Comparison of ENCODE assay signal across 32 cellular contexts in genomic region chr20:23094213-23094896, GRCh38. TPM values are rescaled to one million over a fixed set of nuclear protein-coding genes. Genes with fewer than 3 reads are reported as not detected.
A peak's percentile ranks its signal among the peaks of the same experiment; 100 is the strongest.
DNase-seq lines count a peak whose midpoint lies in the region; FAIRE-seq and TF ChIP-seq lines count a peak whose summit lies in the region.
"Had no signal": no experiment of that assay in that cellular context is flagged by ENCODE, and none has a peak within 500 bp of the region (broad histone marks: within the 10 kb centered on the region; RNA-seq: fewer than 3 reads in every experiment).

No MANE protein-coding gene starts in this region.

- intact Hi-C loops in kidney (cut with DNase I): no loop called here

- POLR2A ChIA-PET in GM10248 (lab: Yijun Ruan, JAX): no interaction called here

- TF ChIP-seq CTCF in bronchial epithelial cell (IDR thresholded peaks at IDR 0.05; ENCODE audit: insufficient read depth, low read length, severe bottlenecking) (no peak), kidney (IDR thresholded peaks at IDR 0.05; ENCODE audit: borderline replicate concordance, extremely low read depth, insufficient read depth) (no peak), suprapubic skin (IDR thresholded peaks at IDR 0.05) (no peak), GM10248 (IDR thresholded peaks at IDR 0.05; ENCODE audit: control extremely low read depth, extremely low read depth, low read depth, missing control alignments) (no peak)

- no peak overlapping the region for H3K9ac ChIP-seq in kidney (ENCODE audit: low read length in 2 of 2)
- H3K9ac ChIP-seq: neural progenitor cell had no signal

- H3K27ac Mint-ChIP-seq in activated T-cell treated with anti-CD3 and anti-CD28 coated beads, Interleukin-2, amount 50 U/mL, for 24 hours: no peak overlapping the region
- H3K27ac Mint-ChIP-seq: activated CD4-positive, alpha-beta T cell treated with anti-CD3 and anti-CD28 coated beads, Interleukin-2, amount 10 ng/mL, durations not matched to agents 7 days and 5 days; activated naive CD4-positive, alpha-beta T cell treated with anti-CD3 and anti-CD28 coated beads, Interleukin-2, amount 10 ng/mL, durations not matched to agents 7 days and 5 days; neural progenitor cell; type B pancreatic cell had no signal

- H3K4me1 Mint-ChIP-seq in activated T-cell treated with anti-CD3 and anti-CD28 coated beads, Interleukin-2, amount 50 U/mL, for 24 hours (ENCODE audit: low read depth): no peaks in the 10 kb centered on the region
- H3K4me1 Mint-ChIP-seq: activated CD4-positive, alpha-beta T cell treated with anti-CD3 and anti-CD28 coated beads, Interleukin-2, amount 10 ng/mL, durations not matched to agents 7 days and 5 days; activated naive CD4-positive, alpha-beta T cell treated with anti-CD3 and anti-CD28 coated beads, Interleukin-2, amount 10 ng/mL, durations not matched to agents 7 days and 5 days had no signal

- no peak overlapping the region for H3K4me3 Mint-ChIP-seq in activated T-cell treated with anti-CD3 and anti-CD28 coated beads, Interleukin-2, amount 50 U/mL, for 24 hours
- H3K4me3 Mint-ChIP-seq: activated CD4-positive, alpha-beta T cell treated with anti-CD3 and anti-CD28 coated beads, Interleukin-2, amount 10 ng/mL, durations not matched to agents 7 days and 5 days; activated naive CD4-positive, alpha-beta T cell treated with anti-CD3 and anti-CD28 coated beads, Interleukin-2, amount 10 ng/mL, durations not matched to agents 7 days and 5 days; neural progenitor cell; type B pancreatic cell had no signal

- H3K27me3 ChIP-seq in bronchial epithelial cell (ENCODE audit: control insufficient read depth, insufficient read depth, low read length) (no peaks in the 10 kb centered on the region), suprapubic skin (no peaks in the 10 kb centered on the region)
- H3K27me3 ChIP-seq: adrenal gland, body of pancreas, neural progenitor cell, SJCRH30 had no signal

- DNase-seq in activated T-cell treated with anti-CD3 and anti-CD28 coated beads, Interleukin-2, amount 50 U/mL, for 24 hours: peak; percentile 2
- DNase-seq in activated T-cell treated with anti-CD3 and anti-CD28 coated beads for 4 hours (no peak), bronchial epithelial cell (ENCODE audit: low read depth) (peak; percentile 29), kidney (peak; percentile 38), suprapubic skin (ENCODE audit: low spot score in 2 of 2) (no peak), NCI-H2029 treated with DMSO at 0.1 percent for 48 hours (lab: John Stamatoyannopoulos, UW) (no peak), GM10248 (ENCODE audit: extremely low spot score) (no peak), amniotic stem cell (lab: John Stamatoyannopoulos, UW) (no peak)
- DNase-seq: activated CD4-positive, alpha-beta T cell treated with anti-CD3 and anti-CD28 coated beads, Interleukin-2, amount 10 ng/mL, durations not matched to agents 7 days and 5 days; activated naive CD4-positive, alpha-beta T cell treated with anti-CD3 and anti-CD28 coated beads, Interleukin-2, amount 10 ng/mL, durations not matched to agents 7 days and 5 days; body of pancreas; glutamatergic neuron; HCEC 1CT; Kasumi-1; left ventricle myocardium inferior; NCI-H1436 treated with DMSO at 0.1 percent for 48 hours; NCI-H2107; NCI-H774; right cardiac atrium; SJCRH30; stimulated activated CD4-positive, alpha-beta T cell treated with anti-CD3 and anti-CD28 coated beads, Interleukin-15, amount 100 ng/mL, for 24 hours; stimulated activated CD4-positive, alpha-beta T cell treated with anti-CD3 and anti-CD28 coated beads, Interleukin-4, amount 100 ng/mL, for 4 hours; SW 1271; WERI-Rb-1 had no signal

- TF ChIP-seq EP300 in suprapubic skin (IDR thresholded peaks at IDR 0.05): no peak

- H3K9me3 ChIP-seq in kidney (ENCODE audit: control insufficient read depth in 1 of 2, low read length in 2 of 2) (no peaks in the 10 kb centered on the region), suprapubic skin (no peaks in the 10 kb centered on the region)
- H3K9me3 ChIP-seq: adrenal gland, body of pancreas, left ventricle myocardium inferior, SJCRH30 had no signal

- H3K9me3 Mint-ChIP-seq in activated T-cell treated with anti-CD3 and anti-CD28 coated beads, Interleukin-2, amount 50 U/mL, for 24 hours: no peaks in the 10 kb centered on the region
- H3K9me3 Mint-ChIP-seq: activated CD4-positive, alpha-beta T cell treated with anti-CD3 and anti-CD28 coated beads, Interleukin-2, amount 10 ng/mL, durations not matched to agents 7 days and 5 days; activated naive CD4-positive, alpha-beta T cell treated with anti-CD3 and anti-CD28 coated beads, Interleukin-2, amount 10 ng/mL, durations not matched to agents 7 days and 5 days; neural progenitor cell; type B pancreatic cell had no signal

- H3K4me3 ChIP-seq in bronchial epithelial cell (ENCODE audit: low read depth, low read length): no peak overlapping the region
- H3K4me3 ChIP-seq in kidney (ENCODE audit: low read length in 2 of 2): no peak overlapping the region
- H3K4me3 ChIP-seq in suprapubic skin: no peak overlapping the region
- H3K4me3 ChIP-seq: adrenal gland, body of pancreas, left ventricle myocardium inferior, neural progenitor cell, SJCRH30 had no signal

- H3K36me3 Mint-ChIP-seq in activated T-cell treated with anti-CD3 and anti-CD28 coated beads, Interleukin-2, amount 50 U/mL, for 24 hours (ENCODE audit: low read depth): no peaks in the 10 kb centered on the region
- H3K36me3 Mint-ChIP-seq: activated naive CD4-positive, alpha-beta T cell treated with anti-CD3 and anti-CD28 coated beads, Interleukin-2, amount 10 ng/mL, durations not matched to agents 7 days and 5 days; neural progenitor cell; type B pancreatic cell had no signal

- CTCF ChIA-PET in GM10248 (lab: Yijun Ruan, JAX): interaction anchor here (0.7 to 1.3 kb wide), 3 partner anchors 19 to 32 kb away, joined by 3 read pairs; no protein-coding TSS in a partner anchor

- WGBS in suprapubic skin: 85% methylated on average over 13 of the region's 13 CpGs

- H3K27ac ChIP-seq in kidney (ENCODE audit: low read depth in 2 of 2, low read length in 2 of 2): no peak overlapping the region
- H3K27ac ChIP-seq in suprapubic skin: peak overlapping the region; percentile 85
- H3K27ac ChIP-seq: adrenal gland, body of pancreas, left ventricle myocardium inferior, neural progenitor cell, SJCRH30, WERI-Rb-1 had no signal

- H3K4me1 ChIP-seq in kidney (ENCODE audit: control insufficient read depth in 1 of 2, insufficient read depth in 1 of 2, low read depth in 1 of 2, low read length in 2 of 2): peaks cover 0 to 6% of the 10 kb centered on the region in 2 donors
- H3K4me1 ChIP-seq in suprapubic skin: peaks cover 57% of the 10 kb centered on the region
- H3K4me1 ChIP-seq: neural progenitor cell had no signal

- no peak for TF ChIP-seq POLR2A in suprapubic skin (IDR thresholded peaks at IDR 0.05)

- H3K27me3 Mint-ChIP-seq in activated T-cell treated with anti-CD3 and anti-CD28 coated beads, Interleukin-2, amount 50 U/mL, for 24 hours: no peaks in the 10 kb centered on the region

- no peaks in the 10 kb centered on the region for H3K36me3 ChIP-seq in bronchial epithelial cell (ENCODE audit: control insufficient read depth, insufficient read depth, low read length)
- no peaks in the 10 kb centered on the region for H3K36me3 ChIP-seq in kidney (ENCODE audit: control insufficient read depth in 1 of 2, insufficient read depth in 2 of 2, low read length in 2 of 2)
- H3K36me3 ChIP-seq in suprapubic skin: no peaks in the 10 kb centered on the region
- H3K36me3 ChIP-seq: adrenal gland, left ventricle myocardium inferior, neural progenitor cell, SJCRH30, WERI-Rb-1 had no signal

- no peak for FAIRE-seq in bronchial epithelial cell (lab: Jason Lieb, UNC)
- no peak for FAIRE-seq in kidney (lab: Jason Lieb, UNC)
- FAIRE-seq: G401.6, islet of Langerhans had no signal

RNA-seq across cellular contexts. Expression of gene CD93, which starts 8.2 kb away (rescaled TPM):
- under 0.01 and 0.13 TPM in 2 replicates for total RNA-seq in bronchial epithelial cell
- 104 TPM for total RNA-seq in kidney
- polyA plus RNA-seq in kidney (ENCODE audit: insufficient read depth, low read depth, low replicate concordance): 9.9 TPM
- 10 to 100 TPM in 3 of 4 donors, 1 to 10 TPM in 1; 8.1 to 25.1 (median 16.2) TPM for total RNA-seq in suprapubic skin
- total RNA-seq: A172, SJCRH30 had no signal

RNA-seq across cellular contexts. Expression of gene THBD, which starts 44.9 kb away (rescaled TPM):
- total RNA-seq in bronchial epithelial cell: 12.6 and 21.4 TPM in 2 replicates
- 48.1 TPM for total RNA-seq in kidney
- 9.7 TPM for polyA plus RNA-seq in kidney (ENCODE audit: insufficient read depth, low read depth, low replicate concordance)
- total RNA-seq in suprapubic skin: 100 to 1,000 TPM in 3 of 4 donors, 10 to 100 TPM in 1; 39.7 to 329 (median 241) TPM
- total RNA-seq: activated CD4-positive, alpha-beta T cell treated with anti-CD3 and anti-CD28 coated beads, Interleukin-2, amount 10 ng/mL, durations not matched to agents 7 days and 5 days; SJCRH30 had no signal

RNA-seq across cellular contexts. Expression of gene SSTR4, which starts 59.2 kb away (rescaled TPM):
- total RNA-seq in bronchial epithelial cell (not detected in 2 replicates), kidney (not detected), suprapubic skin (not detected)
- not detected for polyA plus RNA-seq in kidney (ENCODE audit: insufficient read depth, low read depth, low replicate concordance)
- total RNA-seq: A172; activated CD4-positive, alpha-beta T cell treated with anti-CD3 and anti-CD28 coated beads, Interleukin-2, amount 10 ng/mL, durations not matched to agents 7 days and 5 days; adrenal gland; body of pancreas; epithelial cell of proximal tubule; left ventricle myocardium inferior; mesenteric fat pad; right cardiac atrium; SJCRH30 had no signal
- polyA plus RNA-seq: adrenal gland, right cardiac atrium had no signal

Comparison
In these comparisons a context has a peak if more than half of its experiments do, and no peak if none do; other contexts are left out.
1. DNase-seq: peak in activated T-cell treated with anti-CD3 and anti-CD28 coated beads, Interleukin-2, amount 50 U/mL, for 24 hours (single experiment), bronchial epithelial cell (single experiment) and kidney (single experiment); none in activated T-cell treated with anti-CD3 and anti-CD28 coated beads for 4 hours (single experiment), suprapubic skin (0 of 2), NCI-H2029 treated with DMSO at 0.1 percent for 48 hours (single experiment), GM10248 (single experiment) and amniotic stem cell (single experiment).